In the genomic region with DNA sequence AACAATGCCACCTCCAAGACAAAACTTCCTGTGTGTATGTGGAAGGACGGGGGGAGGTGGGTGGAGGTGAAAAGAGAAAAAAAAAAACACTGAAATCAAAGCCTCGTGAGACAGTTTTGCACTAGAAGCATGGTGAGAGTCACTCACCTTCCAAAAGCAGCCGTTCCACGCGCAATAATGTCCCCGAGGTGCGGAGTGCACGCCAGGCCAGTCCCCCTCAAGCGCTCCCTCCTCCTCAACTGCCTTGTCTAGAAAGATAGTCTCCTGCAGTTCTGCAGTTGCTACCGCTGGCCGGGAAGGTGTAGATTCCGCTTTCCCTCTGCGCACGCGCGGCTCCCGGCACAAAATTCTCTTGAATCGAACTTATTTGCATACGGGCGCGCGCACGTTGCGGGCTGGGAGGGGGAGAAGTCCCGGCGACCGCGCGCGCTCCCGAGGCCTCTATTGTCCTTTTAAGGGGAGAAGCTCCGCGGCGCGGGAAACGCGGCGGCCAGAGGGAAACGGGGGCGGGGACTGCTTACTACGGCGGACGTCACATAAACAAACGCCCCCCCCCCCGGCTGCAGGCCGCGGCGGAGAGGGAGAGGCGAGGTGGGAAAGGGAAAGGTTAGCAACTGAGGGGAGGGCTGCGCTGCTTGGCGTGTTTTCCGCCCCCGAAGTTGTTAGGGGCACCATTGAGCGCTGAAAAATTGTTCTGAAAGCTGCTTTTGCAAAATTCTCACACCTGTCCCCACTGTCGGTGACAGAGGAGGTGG, we compare ENCODE assay signal across 8 cellular contexts.
DNase-seq lines count a peak whose midpoint lies in the region; ATAC-seq lines count a peak whose summit lies in the region.

A gene with protein sequence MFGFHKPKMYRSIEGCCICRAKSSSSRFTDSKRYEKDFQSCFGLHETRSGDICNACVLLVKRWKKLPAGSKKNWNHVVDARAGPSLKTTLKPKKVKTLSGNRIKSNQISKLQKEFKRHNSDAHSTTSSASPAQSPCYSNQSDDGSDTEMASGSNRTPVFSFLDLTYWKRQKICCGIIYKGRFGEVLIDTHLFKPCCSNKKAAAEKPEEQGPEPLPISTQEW (minus strand): TSS at position 274 of the 755 bp plus-strand sequence. CDS start 27,946 bp downstream, outside the sequence.

- H3K27me3 Mint-ChIP-seq in central memory CD8-positive, alpha-beta T cell = no peaks in the 10 kb centered on the region

- H3K27ac Mint-ChIP-seq in central memory CD8-positive, alpha-beta T cell (ENCODE audit: low read depth) = peak within 1 kb of the TSS; percentile 91

- peak within 1 kb of the TSS; percentile 83 for H3K4me3 Mint-ChIP-seq in central memory CD8-positive, alpha-beta T cell

- H3K4me1 Mint-ChIP-seq in central memory CD8-positive, alpha-beta T cell = peaks cover 36% of the 10 kb centered on the region

- H3K9me3 Mint-ChIP-seq in central memory CD8-positive, alpha-beta T cell = no peaks in the 10 kb centered on the region

- H3K36me3 Mint-ChIP-seq in central memory CD8-positive, alpha-beta T cell (ENCODE audit: insufficient read depth) = peaks cover 23% of the 10 kb centered on the region

- DNase-seq in AG08396 (ENCODE audit: low spot score) = peak; percentile 96
- DNase-seq in NCI-H345 treated with DMSO at 0.1 percent for 48 hours (lab: John Stamatoyannopoulos, UW; ENCODE audit: unreplicated experiment) = peak; percentile 95
- DNase-seq in activated CD4-positive, CD25-positive, alpha-beta regulatory T cell (lab: John Stamatoyannopoulos, UW) = peak; percentile 95 to 98 (median 98)
- peak; percentile 92 to 94 for DNase-seq in central memory CD8-positive, alpha-beta T cell (ENCODE audit: low spot score in 2 of 2)
- DNase-seq in iris pigment epithelial cell (ENCODE audit: low read depth) = peak; percentile 99
- DNase-seq in stimulated activated CD4-positive, alpha-beta T cell treated with anti-CD3 and anti-CD28 coated beads, Interleukin-12 subunit alpha, Interleukin-12 subunit beta, amount 100 ng/mL, for 24 hours (ENCODE audit: low read depth in 2 of 2) = peak; percentile 98

- ATAC-seq in GM19023 (IDR thresholded peaks at IDR 0.05; ENCODE audit: unreplicated experiment) (peak; percentile 51), HG03280 (IDR thresholded peaks at IDR 0.05; ENCODE audit: unreplicated experiment) (peak; percentile 52)
- ATAC-seq in central memory CD8-positive, alpha-beta T cell (replicated peaks; ENCODE audit: extremely low read depth, poor library complexity, severe bottlenecking) = peak; percentile 39

Comparison
In these comparisons a context has a peak if more than half of its experiments do, and no peak if none do; other contexts are left out.
1. Peak in every context shown above with its lines: DNase-seq and ATAC-seq.